Comparison of ENCODE assay signal across 12 cellular contexts in the genomic region with DNA sequence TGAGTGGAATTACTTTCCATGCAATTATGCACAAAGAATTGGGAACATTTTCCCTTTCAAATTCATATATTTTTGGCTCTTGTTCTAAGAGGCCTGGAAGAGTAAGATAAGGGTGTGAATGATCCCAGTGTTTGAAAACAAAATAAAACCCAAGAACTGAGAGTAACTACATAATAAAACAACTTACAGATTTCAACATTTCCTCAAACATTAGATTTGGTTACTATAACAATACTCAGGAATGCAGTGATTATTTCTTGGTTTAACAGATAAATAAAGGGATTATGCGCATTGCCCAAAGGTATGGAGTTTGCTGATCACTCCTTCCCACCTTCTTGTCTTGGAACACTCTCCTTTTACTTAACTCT.
A peak's percentile ranks its signal among the peaks of the same experiment; 100 is the strongest.
DNase-seq lines count a peak whose midpoint lies in the region; ATAC-seq and TF ChIP-seq lines count a peak whose summit lies in the region.
"Had no signal": no experiment of that assay in that cellular context is flagged by ENCODE, and none has a peak within 500 bp of the region (broad histone marks: within the 10 kb centered on the region; RNA-seq: fewer than 3 reads in every experiment).

No MANE protein-coding gene starts in this region.

- H3K4me3 Mint-ChIP-seq in activated CD8-positive, alpha-beta T cell treated with anti-CD3 and anti-CD28 coated beads for 36 hours = no peak overlapping the region
- H3K4me3 Mint-ChIP-seq in CD4-positive, alpha-beta T cell = no peak overlapping the region

- no peak for ATAC-seq in foreskin keratinocyte
- ATAC-seq in gastrocnemius medialis = no peak
- no peak for ATAC-seq in activated CD8-positive, alpha-beta T cell treated with anti-CD3 and anti-CD28 coated beads for 36 hours
- no peak for ATAC-seq in GM19463 (IDR thresholded peaks at IDR 0.05; ENCODE audit: unreplicated experiment)
- no peak for ATAC-seq in CD4-positive, alpha-beta T cell (ENCODE audit: poor library complexity)
- ATAC-seq: GM12878 had no signal

- intact Hi-C loops in adrenal gland (cut with DNase I) (no loop called here), gastrocnemius medialis (cut with DNase I; ENCODE audit: low total_unique reads) (loop anchor here (5.0 to 10.0 kb wide), 2 partner anchors 236 to 293 kb away; partner anchors contain the start of gene CAMK2D)
- intact Hi-C loops in activated CD8-positive, alpha-beta T cell treated with anti-CD3 and anti-CD28 coated beads for 36 hours (cut with micrococcal nuclease) = no loop called here
- intact Hi-C loops in CD4-positive, alpha-beta T cell (cut with DNase I, micrococcal nuclease) = no loop called here

- no peak overlapping the region for H3K4me3 ChIP-seq in adrenal gland
- no peak overlapping the region for H3K4me3 ChIP-seq in gastrocnemius medialis
- H3K4me3 ChIP-seq: GM12878 had no signal

- POLR2A ChIA-PET in activated CD8-positive, alpha-beta T cell treated with anti-CD3 and anti-CD28 coated beads for 36 hours (lab: Charles Lee) = interaction anchor here (0.6 to 0.9 kb wide), 2 partner anchors 29 to 71 kb away, joined by 3 read pairs; no protein-coding TSS in a partner anchor
- POLR2A ChIA-PET in CD4-positive, alpha-beta T cell (lab: Charles Lee) = no interaction called here

- DNase-seq in GM04503 (ENCODE audit: low read depth) (peak; percentile 38), adrenal gland (no peak), foreskin keratinocyte (peak in 1 of 2 donors; percentile 17), gastrocnemius medialis (no peak), A172 (ENCODE audit: low spot score) (no peak)
- no peak for DNase-seq in activated CD8-positive, alpha-beta T cell treated with anti-CD3 and anti-CD28 coated beads for 36 hours
- DNase-seq in CD4-positive, alpha-beta T cell = no peak
- DNase-seq: COR-L47, NCI-H510A had no signal

- TF ChIP-seq CTCF in adrenal gland (IDR thresholded peaks at IDR 0.05) = no peak
- no peak for TF ChIP-seq CTCF in foreskin keratinocyte (conservative IDR thresholded peaks at IDR 0.05)
- no peak for TF ChIP-seq CTCF in gastrocnemius medialis (IDR thresholded peaks at IDR 0.05 in 4 of 5, conservative IDR thresholded peaks at IDR 0.05 in 1 of 5)
- no peak for TF ChIP-seq CTCF in activated CD8-positive, alpha-beta T cell treated with anti-CD3 and anti-CD28 coated beads for 36 hours (IDR thresholded peaks at IDR 0.05)
- no peak for TF ChIP-seq CTCF in CD4-positive, alpha-beta T cell (IDR thresholded peaks at IDR 0.05)

- in situ Hi-C loops in gastrocnemius medialis (cut with MboI; ENCODE audit: low sequenced_read_pairs in 4 of 4) = no loop called here

- H3K9me3 Mint-ChIP-seq in activated CD8-positive, alpha-beta T cell treated with anti-CD3 and anti-CD28 coated beads for 36 hours = no peaks in the 10 kb centered on the region
- H3K9me3 Mint-ChIP-seq in CD4-positive, alpha-beta T cell = no peaks in the 10 kb centered on the region

- no peaks in the 10 kb centered on the region for H3K9me3 ChIP-seq in adrenal gland (replicated peaks in 1 of 3)
- H3K9me3 ChIP-seq in gastrocnemius medialis = no peaks in the 10 kb centered on the region
- no peaks in the 10 kb centered on the region for H3K9me3 ChIP-seq in CD4-positive, alpha-beta T cell (ENCODE audit: control insufficient read depth, low read length)

- peaks cover 38% of the 10 kb centered on the region for H3K36me3 Mint-ChIP-seq in activated CD8-positive, alpha-beta T cell treated with anti-CD3 and anti-CD28 coated beads for 36 hours (ENCODE audit: low read depth)
- H3K36me3 Mint-ChIP-seq in CD4-positive, alpha-beta T cell (ENCODE audit: low read depth) = peaks cover 43% of the 10 kb centered on the region

- CTCF ChIA-PET in activated CD8-positive, alpha-beta T cell treated with anti-CD3 and anti-CD28 coated beads for 36 hours (lab: Charles Lee) = no interaction called here
- CTCF ChIA-PET in CD4-positive, alpha-beta T cell (lab: Charles Lee) = no interaction called here

- WGBS in adrenal gland, 4 donors = 95 to 98% (median 96%) methylated on average over 1 of the region's 1 CpG

- peaks cover 0 to 18% of the 10 kb centered on the region in 2 donors for H3K4me1 ChIP-seq in adrenal gland (replicated peaks in 1 of 2)
- H3K4me1 ChIP-seq in foreskin keratinocyte = peaks cover 24% of the 10 kb centered on the region
- peaks cover 45 to 63% of the 10 kb centered on the region in 2 donors for H3K4me1 ChIP-seq in gastrocnemius medialis

- peaks cover 0 to 4% of the 10 kb centered on the region in 2 donors for H3K36me3 ChIP-seq in adrenal gland (replicated peaks in 1 of 2)
- peaks cover 0 to 12% of the 10 kb centered on the region in 2 donors for H3K36me3 ChIP-seq in gastrocnemius medialis

- H3K27me3 ChIP-seq in adrenal gland (no peaks in the 10 kb centered on the region), foreskin keratinocyte (no peaks in the 10 kb centered on the region), gastrocnemius medialis (no peaks in the 10 kb centered on the region)
- H3K27me3 ChIP-seq in CD4-positive, alpha-beta T cell (ENCODE audit: control insufficient read depth, insufficient read depth, low read length) = no peaks in the 10 kb centered on the region

- no peak overlapping the region for H3K27ac Mint-ChIP-seq in activated CD8-positive, alpha-beta T cell treated with anti-CD3 and anti-CD28 coated beads for 36 hours
- H3K27ac Mint-ChIP-seq in CD4-positive, alpha-beta T cell = no peak overlapping the region

- H3K27ac ChIP-seq in adrenal gland (peak overlapping the region; percentile 27 to 93 (median 82)), foreskin keratinocyte (peak overlapping the region; percentile 77), gastrocnemius medialis (peak overlapping the region; percentile 86 to 96 (median 94))
- H3K27ac ChIP-seq in CD4-positive, alpha-beta T cell (ENCODE audit: low read depth, low read length) = no peak overlapping the region
- H3K27ac ChIP-seq: KMS-11 had no signal

- no peak for TF ChIP-seq POLR2A in adrenal gland (IDR thresholded peaks at IDR 0.05)
- TF ChIP-seq POLR2A in gastrocnemius medialis (IDR thresholded peaks at IDR 0.05) = no peak

- no peaks in the 10 kb centered on the region for H3K27me3 Mint-ChIP-seq in activated CD8-positive, alpha-beta T cell treated with anti-CD3 and anti-CD28 coated beads for 36 hours
- no peaks in the 10 kb centered on the region for H3K27me3 Mint-ChIP-seq in CD4-positive, alpha-beta T cell

- H3K4me1 Mint-ChIP-seq in activated CD8-positive, alpha-beta T cell treated with anti-CD3 and anti-CD28 coated beads for 36 hours (ENCODE audit: low read depth) = peaks cover 34% of the 10 kb centered on the region
- H3K4me1 Mint-ChIP-seq in CD4-positive, alpha-beta T cell (ENCODE audit: low read depth) = no peaks in the 10 kb centered on the region
